In genomic region chr9:136118061-136118366, GRCh38 we compare ENCODE assay signal across 2 cellular contexts.
TF ChIP-seq lines count a peak whose summit lies in the region.

No MANE protein-coding gene starts in this region.

TF ChIP-seq in IMR-90, 13 proteins besides CTCF, POLR2A, EP300 and RAD21 (continued from another document):
- TF ChIP-seq USF2 (IDR thresholded peaks at IDR 0.05; ENCODE audit: low read depth, low read length): no peak
- no peak for TF ChIP-seq RCOR1 (IDR thresholded peaks at IDR 0.05; ENCODE audit: insufficient replicate concordance, low read length)
- TF ChIP-seq MXI1 (IDR thresholded peaks at IDR 0.05; ENCODE audit: borderline replicate concordance, low read depth, low read length): no peak
- TF ChIP-seq SMC3 (IDR thresholded peaks at IDR 0.05; ENCODE audit: low read depth, low read length): no peak
- no peak for TF ChIP-seq CEBPB (IDR thresholded peaks at IDR 0.05; ENCODE audit: low read depth, low read length)
- no peak for TF ChIP-seq RFX5 (IDR thresholded peaks at IDR 0.05; ENCODE audit: low read depth, low read length)
- TF ChIP-seq MAFK (IDR thresholded peaks at IDR 0.05; ENCODE audit: low read depth, low read length): no peak
- TF ChIP-seq, protein P1, sequence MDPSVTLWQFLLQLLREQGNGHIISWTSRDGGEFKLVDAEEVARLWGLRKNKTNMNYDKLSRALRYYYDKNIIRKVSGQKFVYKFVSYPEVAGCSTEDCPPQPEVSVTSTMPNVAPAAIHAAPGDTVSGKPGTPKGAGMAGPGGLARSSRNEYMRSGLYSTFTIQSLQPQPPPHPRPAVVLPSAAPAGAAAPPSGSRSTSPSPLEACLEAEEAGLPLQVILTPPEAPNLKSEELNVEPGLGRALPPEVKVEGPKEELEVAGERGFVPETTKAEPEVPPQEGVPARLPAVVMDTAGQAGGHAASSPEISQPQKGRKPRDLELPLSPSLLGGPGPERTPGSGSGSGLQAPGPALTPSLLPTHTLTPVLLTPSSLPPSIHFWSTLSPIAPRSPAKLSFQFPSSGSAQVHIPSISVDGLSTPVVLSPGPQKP (IDR thresholded peaks at IDR 0.05; ENCODE audit: borderline replicate concordance, low read depth, low read length): no peak
- no peak for TF ChIP-seq NFE2L2 (IDR thresholded peaks at IDR 0.05; ENCODE audit: low read depth, low read length)
- no peak for TF ChIP-seq MAZ (IDR thresholded peaks at IDR 0.05; ENCODE audit: borderline replicate concordance, low read depth, low read length)
- no peak for TF ChIP-seq CHD1 (IDR thresholded peaks at IDR 0.05; ENCODE audit: low read depth, low read length)

TF ChIP-seq in neural cell, 6 proteins besides CTCF, POLR2A, EP300 and RAD21 (continued from another document):
- no peak for TF ChIP-seq REST (IDR thresholded peaks at IDR 0.05; ENCODE audit: borderline replicate concordance)
- no peak for TF ChIP-seq POLR2AphosphoS5 (IDR thresholded peaks at IDR 0.05)
- no peak for TF ChIP-seq EZH2 (IDR thresholded peaks at IDR 0.05; ENCODE audit: borderline replicate concordance, insufficient read depth, low read length, poor library complexity, severe bottlenecking)
- TF ChIP-seq MXI1 (conservative IDR thresholded peaks at IDR 0.05; ENCODE audit: poor library complexity, severe bottlenecking): no peak
